Comparison of ENCODE assay signal across 12 cellular contexts in the genomic region with DNA sequence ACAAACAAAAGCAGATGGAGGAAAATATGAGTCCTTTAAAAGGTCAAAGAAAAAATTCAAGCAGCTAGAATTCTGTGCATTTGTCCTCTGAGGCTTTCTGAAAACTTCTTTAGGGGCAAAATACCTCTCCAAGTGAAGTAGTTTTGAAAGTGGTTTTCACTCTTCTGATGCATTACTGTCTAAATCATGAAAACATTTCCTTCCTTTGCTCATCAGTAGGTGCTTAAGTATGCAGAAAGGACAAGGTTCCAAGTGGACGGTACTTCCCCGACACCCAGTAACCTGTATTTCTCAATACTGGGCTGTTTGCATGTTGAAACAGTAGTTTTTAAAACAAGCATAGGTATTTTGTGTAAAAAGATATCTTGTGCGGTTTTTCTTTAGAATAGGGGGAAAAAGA.
DNase-seq lines count a peak whose midpoint lies in the region; ATAC-seq and TF ChIP-seq lines count a peak whose summit lies in the region.
"Had no signal": no experiment of that assay in that cellular context is flagged by ENCODE, and none has a peak within 500 bp of the region (broad histone marks: within the 10 kb centered on the region; RNA-seq: fewer than 3 reads in every experiment).

No MANE protein-coding gene starts in this region.

- TF ChIP-seq CTCF in progenitor cell of endocrine pancreas (IDR thresholded peaks at IDR 0.05; ENCODE audit: unreplicated experiment): no peak

- peak; percentile 8 for DNase-seq in activated naive CD8-positive, alpha-beta T cell treated with anti-CD3 and anti-CD28 coated beads for 36 hours
- DNase-seq in progenitor cell of endocrine pancreas (ENCODE audit: low spot score, unreplicated experiment) (no peak), amniotic stem cell (lab: John Stamatoyannopoulos, UW) (no peak), HT-29 (ENCODE audit: low spot score) (no peak), NCI-H1105 treated with DMSO at 0.1 percent for 48 hours (lab: John Stamatoyannopoulos, UW) (no peak)
- DNase-seq: activated naive CD4-positive, alpha-beta T cell treated with anti-CD3 and anti-CD28 coated beads, Interleukin-2, amount 50 U/mL, for 16 hours; pancreas; T1000 had no signal

- H3K4me3 Mint-ChIP-seq in activated naive CD8-positive, alpha-beta T cell treated with anti-CD3 and anti-CD28 coated beads for 36 hours: no peak overlapping the region
- H3K4me3 Mint-ChIP-seq in progenitor cell of endocrine pancreas (ENCODE audit: low read depth): no peak overlapping the region

- ATAC-seq in GM18498 (IDR thresholded peaks at IDR 0.05; ENCODE audit: unreplicated experiment): peak; percentile 65
- ATAC-seq in GM19395 (IDR thresholded peaks at IDR 0.05; ENCODE audit: unreplicated experiment): peak; percentile 67
- peak; percentile 29 for ATAC-seq in HG02981 (IDR thresholded peaks at IDR 0.05; ENCODE audit: unreplicated experiment)
- ATAC-seq: K562, pancreas had no signal

- no peaks in the 10 kb centered on the region for H3K27me3 Mint-ChIP-seq in activated naive CD8-positive, alpha-beta T cell treated with anti-CD3 and anti-CD28 coated beads for 36 hours
- no peaks in the 10 kb centered on the region for H3K27me3 Mint-ChIP-seq in progenitor cell of endocrine pancreas

- H3K36me3 Mint-ChIP-seq in activated naive CD8-positive, alpha-beta T cell treated with anti-CD3 and anti-CD28 coated beads for 36 hours: peaks cover 9% of the 10 kb centered on the region
- no peaks in the 10 kb centered on the region for H3K36me3 Mint-ChIP-seq in progenitor cell of endocrine pancreas (ENCODE audit: insufficient read depth)

- peaks cover 3% of the 10 kb centered on the region for H3K9me3 Mint-ChIP-seq in activated naive CD8-positive, alpha-beta T cell treated with anti-CD3 and anti-CD28 coated beads for 36 hours
- H3K9me3 Mint-ChIP-seq in progenitor cell of endocrine pancreas (ENCODE audit: low read depth): no peaks in the 10 kb centered on the region

- H3K27ac Mint-ChIP-seq in activated naive CD8-positive, alpha-beta T cell treated with anti-CD3 and anti-CD28 coated beads for 36 hours: peak overlapping the region; percentile 69
- H3K27ac Mint-ChIP-seq in progenitor cell of endocrine pancreas: no peak overlapping the region

- H3K4me1 Mint-ChIP-seq in activated naive CD8-positive, alpha-beta T cell treated with anti-CD3 and anti-CD28 coated beads for 36 hours: peaks cover 22% of the 10 kb centered on the region
- H3K4me1 Mint-ChIP-seq in progenitor cell of endocrine pancreas (ENCODE audit: low read depth): no peaks in the 10 kb centered on the region
